In genomic region chr3:40580494-40581091, GRCh38 we compare ENCODE assay signal across 8 cellular contexts. TPM values are rescaled to one million over a fixed set of nuclear protein-coding genes. Genes with fewer than 3 reads are reported as not detected.
A peak's percentile ranks its signal among the peaks of the same experiment; 100 is the strongest.
DNase-seq lines count a peak whose midpoint lies in the region; ATAC-seq and TF ChIP-seq lines count a peak whose summit lies in the region.

No MANE protein-coding gene starts in this region.

- 0% methylated on average over 2 of the region's 2 CpGs for WGBS in prostate gland

- peak; percentile 76 for ATAC-seq in CD4-positive, alpha-beta T cell (ENCODE audit: poor library complexity)
- peak; percentile 74 for ATAC-seq in GM19351 (IDR thresholded peaks at IDR 0.05; ENCODE audit: unreplicated experiment)

- TF ChIP-seq POLR2A in prostate gland (IDR thresholded peaks at IDR 0.05), result no peak

- no peak overlapping the region for H3K4me3 Mint-ChIP-seq in CD4-positive, alpha-beta T cell
- H3K4me3 Mint-ChIP-seq in activated naive CD4-positive, alpha-beta T cell treated with anti-CD3 and anti-CD28 coated beads for 36 hours, result no peak overlapping the region
- H3K4me3 Mint-ChIP-seq in glutamatergic neuron (ENCODE audit: unreplicated experiment), result no peak overlapping the region

- H3K9me3 Mint-ChIP-seq in CD4-positive, alpha-beta T cell, result no peaks in the 10 kb centered on the region
- no peaks in the 10 kb centered on the region for H3K9me3 Mint-ChIP-seq in activated naive CD4-positive, alpha-beta T cell treated with anti-CD3 and anti-CD28 coated beads for 36 hours
- H3K9me3 Mint-ChIP-seq in glutamatergic neuron (ENCODE audit: unreplicated experiment), result peaks cover 9% of the 10 kb centered on the region

- DNase-seq in CD4-positive, alpha-beta T cell, result peak; percentile 38 to 63 (median 46)
- DNase-seq in SK-N-DZ (ENCODE audit: low spot score), result peak; percentile 73
- peak; percentile 79 for DNase-seq in activated naive CD4-positive, alpha-beta T cell treated with anti-CD3 and anti-CD28 coated beads for 36 hours
- DNase-seq in glutamatergic neuron, result peak; percentile 81
- peak; percentile 59 for DNase-seq in prostate gland (ENCODE audit: low spot score)
- DNase-seq in cortex of kidney (lab: John Stamatoyannopoulos, UW), result no peak

- no peaks in the 10 kb centered on the region for H3K9me2 ChIP-seq in Loucy (replicated peaks; ENCODE audit: low read depth, low read length)

- intact Hi-C loops in CD4-positive, alpha-beta T cell (cut with DNase I, micrococcal nuclease), result loop anchor here (1.0 to 10.0 kb wide), 7 partner anchors 252 to 1864 kb away; no protein-coding TSS in a partner anchor
- intact Hi-C loops in activated naive CD4-positive, alpha-beta T cell treated with anti-CD3 and anti-CD28 coated beads for 36 hours (cut with micrococcal nuclease), result loop anchor here (1.0 to 10.0 kb wide), 5 partner anchors 253 to 1518 kb away; no protein-coding TSS in a partner anchor
- intact Hi-C loops in prostate gland (cut with DNase I), result loop anchor here (5.0 to 10.0 kb wide), 4 partner anchors 394 to 1514 kb away; partner anchors contain the start of genes CTNNB1 and TRAK1

- H3K27me3 Mint-ChIP-seq in CD4-positive, alpha-beta T cell, result peaks cover 8% of the 10 kb centered on the region
- H3K27me3 Mint-ChIP-seq in activated naive CD4-positive, alpha-beta T cell treated with anti-CD3 and anti-CD28 coated beads for 36 hours (ENCODE audit: low read depth), result peaks cover 2% of the 10 kb centered on the region
- H3K27me3 Mint-ChIP-seq in glutamatergic neuron (ENCODE audit: unreplicated experiment), result peaks cover 6% of the 10 kb centered on the region

- H3K4me2 ChIP-seq in Loucy (ENCODE audit: low read depth, low read length, poor library complexity, severe bottlenecking), result no peak overlapping the region

- CTCF ChIA-PET in CD4-positive, alpha-beta T cell (lab: Charles Lee), result interaction anchor here (0.7 to 1.6 kb wide), 10 partner anchors 9 to 1857 kb away, joined by 3 to 8 read pairs (median 3); no protein-coding TSS in a partner anchor
- CTCF ChIA-PET in activated naive CD4-positive, alpha-beta T cell treated with anti-CD3 and anti-CD28 coated beads for 36 hours (lab: Charles Lee), result interaction anchor here (0.6 to 2.0 kb wide), 17 partner anchors 9 to 1521 kb away, joined by 3 to 7 read pairs (median 3); no protein-coding TSS in a partner anchor

- TF ChIP-seq CTCF in CD4-positive, alpha-beta T cell (IDR thresholded peaks at IDR 0.05), result peak; percentile 89
- TF ChIP-seq CTCF in Loucy (conservative IDR thresholded peaks at IDR 0.05; ENCODE audit: low read length) (peak; percentile 99), glutamatergic neuron (IDR thresholded peaks at IDR 0.05; ENCODE audit: partially characterized antibody, unreplicated experiment) (peak; percentile 95), prostate gland (IDR thresholded peaks at IDR 0.05) (peak; percentile 82 to 89 (median 89))

- H3F3A ChIP-seq in Loucy (ENCODE audit: low read depth), result no peaks in the 10 kb centered on the region

- no peaks in the 10 kb centered on the region for H3K36me3 Mint-ChIP-seq in CD4-positive, alpha-beta T cell (ENCODE audit: low read depth)
- H3K36me3 Mint-ChIP-seq in activated naive CD4-positive, alpha-beta T cell treated with anti-CD3 and anti-CD28 coated beads for 36 hours (ENCODE audit: low read depth), result no peaks in the 10 kb centered on the region
- H3K36me3 Mint-ChIP-seq in glutamatergic neuron (ENCODE audit: unreplicated experiment), result no peaks in the 10 kb centered on the region

- H2AFZ ChIP-seq in Loucy (ENCODE audit: low read length), result no peak overlapping the region

- no peak overlapping the region for H3K9ac ChIP-seq in Loucy (ENCODE audit: low read depth, low read length, poor library complexity, severe bottlenecking)

- H3K4me1 Mint-ChIP-seq in CD4-positive, alpha-beta T cell (ENCODE audit: low read depth), result no peaks in the 10 kb centered on the region
- no peaks in the 10 kb centered on the region for H3K4me1 Mint-ChIP-seq in activated naive CD4-positive, alpha-beta T cell treated with anti-CD3 and anti-CD28 coated beads for 36 hours (ENCODE audit: low read depth)
- peaks cover 20% of the 10 kb centered on the region for H3K4me1 Mint-ChIP-seq in glutamatergic neuron (ENCODE audit: low read depth, unreplicated experiment)

- no peak overlapping the region for H3K4me3 ChIP-seq in Loucy (ENCODE audit: low read length, poor library complexity, severe bottlenecking)
- H3K4me3 ChIP-seq in prostate gland, result no peak overlapping the region

- H3K27me3 ChIP-seq in CD4-positive, alpha-beta T cell (ENCODE audit: control insufficient read depth, insufficient read depth, low read length), result no peaks in the 10 kb centered on the region
- H3K27me3 ChIP-seq in Loucy (ENCODE audit: insufficient read depth, low read length, poor library complexity, severe bottlenecking) (no peaks in the 10 kb centered on the region), prostate gland (replicated peaks; ENCODE audit: insufficient read depth) (no peaks in the 10 kb centered on the region)

- H3K27ac ChIP-seq in CD4-positive, alpha-beta T cell (ENCODE audit: low read depth, low read length), result no peak overlapping the region
- H3K27ac ChIP-seq in prostate gland, result no peak overlapping the region

- H3K36me3 ChIP-seq in Loucy (ENCODE audit: insufficient read depth, low read length) (no peaks in the 10 kb centered on the region), prostate gland (no peaks in the 10 kb centered on the region)

- POLR2A ChIA-PET in CD4-positive, alpha-beta T cell (lab: Charles Lee), result no interaction called here

- no peaks in the 10 kb centered on the region for H3K79me2 ChIP-seq in Loucy (ENCODE audit: insufficient read depth, low read length)

- H3K9me3 ChIP-seq in CD4-positive, alpha-beta T cell (ENCODE audit: control insufficient read depth, low read length), result no peaks in the 10 kb centered on the region
- H3K9me3 ChIP-seq in Loucy (ENCODE audit: insufficient read depth, low read depth, low read length), result no peaks in the 10 kb centered on the region
- H3K9me3 ChIP-seq in prostate gland, result no peaks in the 10 kb centered on the region

- no peak overlapping the region for H3K27ac Mint-ChIP-seq in CD4-positive, alpha-beta T cell
- no peak overlapping the region for H3K27ac Mint-ChIP-seq in activated naive CD4-positive, alpha-beta T cell treated with anti-CD3 and anti-CD28 coated beads for 36 hours
- H3K27ac Mint-ChIP-seq in glutamatergic neuron (ENCODE audit: unreplicated experiment), result no peak overlapping the region

- H3K4me1 ChIP-seq in Loucy (ENCODE audit: insufficient read depth, low read length, poor library complexity, severe bottlenecking) (no peaks in the 10 kb centered on the region), prostate gland (replicated peaks) (no peaks in the 10 kb centered on the region)

- no peaks in the 10 kb centered on the region for H4K20me1 ChIP-seq in Loucy (ENCODE audit: insufficient read depth, low read length, poor library complexity, severe bottlenecking)

RNA-seq across cellular contexts. Expression of gene ZNF621, which starts 55.8 kb away (rescaled TPM):
- total RNA-seq in CD4-positive, alpha-beta T cell, result 1 to 10 TPM; 8.6 to 8.8 TPM
- polyA plus RNA-seq in SK-N-DZ (2014; cell fraction: cytosol; rRNA removed), result 14.9 and 19.2 TPM in 2 replicates
- polyA plus RNA-seq in SK-N-DZ (2014; cell fraction: nucleus; rRNA removed), result 16.1 and 30.9 TPM in 2 replicates
- 10 to 100 TPM; 16.4 to 17.7 TPM for total RNA-seq in activated naive CD4-positive, alpha-beta T cell treated with anti-CD3 and anti-CD28 coated beads for 36 hours
- total RNA-seq in glutamatergic neuron (ENCODE audit: unreplicated experiment) (34.8 TPM), prostate gland (10 to 100 TPM; 15.8 to 23.6 TPM)
